ENCODE assay signal across 1 cellular context in genomic region chr12:68344126-68344525, GRCh38.
TF ChIP-seq lines count a peak whose summit lies in the region.

No MANE protein-coding gene starts in this region.

TF ChIP-seq in HepG2, 621 proteins besides CTCF, POLR2A, EP300 and RAD21 (continued from another document and continues in another):
- TF ChIP-seq, protein P1, sequence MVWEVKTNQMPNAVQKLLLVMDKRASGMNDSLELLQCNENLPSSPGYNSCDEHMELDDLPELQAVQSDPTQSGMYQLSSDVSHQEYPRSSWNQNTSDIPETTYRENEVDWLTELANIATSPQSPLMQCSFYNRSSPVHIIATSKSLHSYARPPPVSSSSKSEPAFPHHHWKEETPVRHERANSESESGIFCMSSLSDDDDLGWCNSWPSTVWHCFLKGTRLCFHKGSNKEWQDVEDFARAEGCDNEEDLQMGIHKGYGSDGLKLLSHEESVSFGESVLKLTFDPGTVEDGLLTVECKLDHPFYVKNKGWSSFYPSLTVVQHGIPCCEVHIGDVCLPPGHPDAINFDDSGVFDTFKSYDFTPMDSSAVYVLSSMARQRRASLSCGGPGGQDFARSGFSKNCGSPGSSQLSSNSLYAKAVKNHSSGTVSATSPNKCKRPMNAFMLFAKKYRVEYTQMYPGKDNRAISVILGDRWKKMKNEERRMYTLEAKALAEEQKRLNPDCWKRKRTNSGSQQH (CRISPR knock-in tag; IDR thresholded peaks at IDR 0.05; ENCODE audit: low read depth), result no peak
- TF ChIP-seq FOXK1 (CRISPR knock-in tag; IDR thresholded peaks at IDR 0.05; ENCODE audit: borderline replicate concordance, low read depth), result peak; percentile 49; the same call in 1 of the 2 replicates
- TF ChIP-seq ZNF335 (CRISPR knock-in tag; IDR thresholded peaks at IDR 0.05), result no peak
- TF ChIP-seq JUND (CRISPR knock-in tag; IDR thresholded peaks at IDR 0.05), result no peak
- TF ChIP-seq ZNF383 (CRISPR knock-in tag; IDR thresholded peaks at IDR 0.05; ENCODE audit: borderline replicate concordance), result no peak
- TF ChIP-seq, protein P2, sequence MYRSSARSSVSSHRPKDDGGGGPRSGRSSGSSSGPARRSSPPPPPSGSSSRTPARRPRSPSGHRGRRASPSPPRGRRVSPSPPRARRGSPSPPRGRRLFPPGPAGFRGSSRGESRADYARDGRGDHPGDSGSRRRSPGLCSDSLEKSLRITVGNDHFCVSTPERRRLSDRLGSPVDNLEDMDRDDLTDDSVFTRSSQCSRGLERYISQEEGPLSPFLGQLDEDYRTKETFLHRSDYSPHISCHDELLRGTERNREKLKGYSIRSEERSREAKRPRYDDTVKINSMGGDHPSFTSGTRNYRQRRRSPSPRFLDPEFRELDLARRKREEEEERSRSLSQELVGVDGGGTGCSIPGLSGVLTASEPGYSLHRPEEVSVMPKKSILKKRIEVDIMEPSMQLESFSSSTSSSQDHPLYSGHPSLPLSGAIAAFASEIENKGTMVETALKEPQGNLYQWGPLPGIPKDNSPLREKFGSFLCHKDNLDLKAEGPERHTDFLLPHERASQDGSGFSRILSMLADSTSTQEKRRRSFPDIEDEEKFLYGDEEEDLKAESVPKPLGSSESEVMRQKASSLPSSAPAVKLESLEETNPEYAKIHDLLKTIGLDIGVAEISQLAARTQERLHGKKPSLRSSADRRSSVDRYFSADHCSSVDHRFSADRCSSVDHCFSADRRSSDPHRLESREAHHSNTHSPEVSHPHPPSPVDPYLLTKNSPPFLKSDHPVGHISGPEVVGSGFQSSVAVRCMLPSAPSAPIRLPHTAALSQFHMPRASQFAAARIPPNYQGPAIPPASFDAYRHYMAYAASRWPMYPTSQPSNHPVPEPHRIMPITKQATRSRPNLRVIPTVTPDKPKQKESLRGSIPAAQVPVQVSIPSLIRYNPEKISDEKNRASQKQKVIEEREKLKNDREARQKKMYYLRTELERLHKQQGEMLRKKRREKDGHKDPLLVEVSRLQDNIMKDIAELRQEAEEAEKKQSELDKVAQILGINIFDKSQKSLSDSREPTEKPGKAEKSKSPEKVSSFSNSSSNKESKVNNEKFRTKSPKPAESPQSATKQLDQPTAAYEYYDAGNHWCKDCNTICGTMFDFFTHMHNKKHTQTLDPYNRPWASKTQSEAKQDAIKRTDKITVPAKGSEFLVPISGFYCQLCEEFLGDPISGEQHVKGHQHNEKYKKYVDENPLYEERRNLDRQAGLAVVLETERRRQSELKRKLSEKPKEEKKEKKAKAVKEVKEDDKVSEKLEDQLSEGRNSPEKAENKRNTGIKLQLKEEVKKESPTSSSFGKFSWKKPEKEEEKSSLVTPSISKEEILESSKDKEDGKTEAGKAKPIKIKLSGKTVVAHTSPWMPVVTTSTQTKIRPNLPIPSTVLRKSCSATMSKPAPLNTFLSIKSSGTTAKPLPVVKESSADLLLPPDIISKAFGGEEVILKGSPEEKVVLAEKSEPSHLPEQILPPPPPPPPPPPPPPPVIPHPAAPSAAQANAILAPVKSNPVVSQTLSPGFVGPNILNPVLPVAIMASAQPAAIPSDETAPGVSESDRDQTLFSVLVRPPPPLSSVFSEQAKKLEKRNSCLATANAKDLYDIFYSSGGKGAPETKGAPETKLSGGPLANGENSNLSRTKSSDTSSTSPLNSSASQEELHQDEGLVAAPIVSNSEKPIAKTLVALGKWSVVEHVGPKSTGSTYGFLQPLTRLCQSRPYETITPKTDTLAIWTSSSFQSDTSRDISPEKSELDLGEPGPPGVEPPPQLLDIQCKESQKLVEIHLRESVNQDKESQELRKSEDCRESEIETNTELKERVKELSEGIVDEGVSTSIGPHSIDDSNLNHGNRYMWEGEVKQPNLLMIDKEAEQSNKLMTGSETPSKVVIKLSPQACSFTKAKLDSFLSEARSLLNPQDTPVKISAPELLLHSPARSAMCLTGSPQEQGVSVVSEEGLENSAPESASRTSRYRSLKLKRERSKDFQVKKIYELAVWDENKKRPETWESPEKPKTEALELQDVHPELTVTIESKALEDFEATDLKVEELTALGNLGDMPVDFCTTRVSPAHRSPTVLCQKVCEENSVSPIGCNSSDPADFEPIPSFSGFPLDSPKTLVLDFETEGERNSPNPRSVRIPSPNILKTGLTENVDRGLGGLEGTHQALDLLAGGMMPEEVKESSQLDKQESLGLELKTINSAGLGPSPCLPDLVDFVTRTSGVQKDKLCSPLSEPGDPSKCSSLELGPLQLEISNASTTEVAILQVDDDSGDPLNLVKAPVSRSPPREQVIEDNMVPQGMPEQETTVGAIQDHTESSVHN (CRISPR knock-in tag; IDR thresholded peaks at IDR 0.05), result no peak
- no peak for TF ChIP-seq NFE2 (CRISPR knock-in tag; IDR thresholded peaks at IDR 0.05)
- TF ChIP-seq PBX2 (CRISPR knock-in tag; IDR thresholded peaks at IDR 0.05), result no peak
- TF ChIP-seq TRIM24 (CRISPR knock-in tag; IDR thresholded peaks at IDR 0.05), result 0 out of 2 replicates have a peak, but pooled peaks have one; percentile 57
- no peak for TF ChIP-seq ZNF431 (CRISPR knock-in tag; IDR thresholded peaks at IDR 0.05; ENCODE audit: borderline replicate concordance, low read depth)
- TF ChIP-seq NONO (IDR thresholded peaks at IDR 0.05), result no peak
- TF ChIP-seq NONO (CRISPR knock-in tag; conservative IDR thresholded peaks at IDR 0.05), result no peak; the same call in 1 of the 2 replicates
- TF ChIP-seq ZNF816 (CRISPR knock-in tag; IDR thresholded peaks at IDR 0.05; ENCODE audit: borderline replicate concordance), result no peak
- no peak for TF ChIP-seq ELF4 (CRISPR knock-in tag; IDR thresholded peaks at IDR 0.05; ENCODE audit: borderline replicate concordance)
- TF ChIP-seq ZNF232 (CRISPR knock-in tag; IDR thresholded peaks at IDR 0.05; ENCODE audit: borderline replicate concordance), result no peak
- TF ChIP-seq GABPA (IDR thresholded peaks at IDR 0.05; ENCODE audit: low read depth, low read length), result no peak
- no peak for TF ChIP-seq GABPA (CRISPR knock-in tag; IDR thresholded peaks at IDR 0.05; ENCODE audit: low read depth)
- no peak for TF ChIP-seq NFE2L1 (CRISPR knock-in tag; IDR thresholded peaks at IDR 0.05; ENCODE audit: borderline replicate concordance)
- TF ChIP-seq ZNF331 (CRISPR knock-in tag; IDR thresholded peaks at IDR 0.05), result peak; percentile 66; the same call in 1 of the 2 replicates
- no peak for TF ChIP-seq SNAI1 (CRISPR knock-in tag; IDR thresholded peaks at IDR 0.05; ENCODE audit: borderline replicate concordance)
- TF ChIP-seq HOXA9 (CRISPR knock-in tag; IDR thresholded peaks at IDR 0.05; ENCODE audit: borderline replicate concordance), result no peak
- TF ChIP-seq ELK4 (CRISPR knock-in tag; IDR thresholded peaks at IDR 0.05; ENCODE audit: borderline replicate concordance), result no peak
- no peak for TF ChIP-seq ZNF230 (CRISPR knock-in tag; IDR thresholded peaks at IDR 0.05)
- no peak for TF ChIP-seq ZIK1 (CRISPR knock-in tag; IDR thresholded peaks at IDR 0.05; ENCODE audit: borderline replicate concordance, low read depth)
- TF ChIP-seq TAF15 (IDR thresholded peaks at IDR 0.05; ENCODE audit: low read depth, low read length, poor library complexity, severe bottlenecking), result no peak
- no peak for TF ChIP-seq ZNF724P (CRISPR knock-in tag; IDR thresholded peaks at IDR 0.05; ENCODE audit: borderline replicate concordance)
- no peak for TF ChIP-seq ATRX (CRISPR knock-in tag; IDR thresholded peaks at IDR 0.05; ENCODE audit: borderline replicate concordance)
- TF ChIP-seq SIN3B (IDR thresholded peaks at IDR 0.05; ENCODE audit: low read length), result no peak
- no peak for TF ChIP-seq ZNF33B (CRISPR knock-in tag; IDR thresholded peaks at IDR 0.05)
- peak; percentile 45; the same call in 1 of the 2 replicates for TF ChIP-seq NFIC (IDR thresholded peaks at IDR 0.05; ENCODE audit: low read length)
- TF ChIP-seq, protein P3, sequence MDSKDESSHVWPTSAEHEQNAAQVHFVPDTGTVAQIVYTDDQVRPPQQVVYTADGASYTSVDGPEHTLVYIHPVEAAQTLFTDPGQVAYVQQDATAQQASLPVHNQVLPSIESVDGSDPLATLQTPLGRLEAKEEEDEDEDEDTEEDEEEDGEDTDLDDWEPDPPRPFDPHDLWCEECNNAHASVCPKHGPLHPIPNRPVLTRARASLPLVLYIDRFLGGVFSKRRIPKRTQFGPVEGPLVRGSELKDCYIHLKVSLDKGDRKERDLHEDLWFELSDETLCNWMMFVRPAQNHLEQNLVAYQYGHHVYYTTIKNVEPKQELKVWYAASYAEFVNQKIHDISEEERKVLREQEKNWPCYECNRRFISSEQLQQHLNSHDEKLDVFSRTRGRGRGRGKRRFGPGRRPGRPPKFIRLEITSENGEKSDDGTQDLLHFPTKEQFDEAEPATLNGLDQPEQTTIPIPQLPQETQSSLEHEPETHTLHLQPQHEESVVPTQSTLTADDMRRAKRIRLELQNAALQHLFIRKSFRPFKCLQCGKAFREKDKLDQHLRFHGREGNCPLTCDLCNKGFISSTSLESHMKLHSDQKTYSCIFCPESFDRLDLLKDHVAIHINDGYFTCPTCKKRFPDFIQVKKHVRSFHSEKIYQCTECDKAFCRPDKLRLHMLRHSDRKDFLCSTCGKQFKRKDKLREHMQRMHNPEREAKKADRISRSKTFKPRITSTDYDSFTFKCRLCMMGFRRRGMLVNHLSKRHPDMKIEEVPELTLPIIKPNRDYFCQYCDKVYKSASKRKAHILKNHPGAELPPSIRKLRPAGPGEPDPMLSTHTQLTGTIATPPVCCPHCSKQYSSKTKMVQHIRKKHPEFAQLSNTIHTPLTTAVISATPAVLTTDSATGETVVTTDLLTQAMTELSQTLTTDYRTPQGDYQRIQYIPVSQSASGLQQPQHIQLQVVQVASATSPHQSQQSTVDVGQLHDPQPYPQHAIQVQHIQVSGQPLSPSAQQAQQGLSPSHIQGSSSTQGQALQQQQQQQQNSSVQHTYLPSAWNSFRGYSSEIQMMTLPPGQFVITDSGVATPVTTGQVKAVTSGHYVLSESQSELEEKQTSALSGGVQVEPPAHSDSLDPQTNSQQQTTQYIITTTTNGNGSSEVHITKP (CRISPR knock-in tag; IDR thresholded peaks at IDR 0.05; ENCODE audit: low read depth), result no peak
- TF ChIP-seq, protein P4, sequence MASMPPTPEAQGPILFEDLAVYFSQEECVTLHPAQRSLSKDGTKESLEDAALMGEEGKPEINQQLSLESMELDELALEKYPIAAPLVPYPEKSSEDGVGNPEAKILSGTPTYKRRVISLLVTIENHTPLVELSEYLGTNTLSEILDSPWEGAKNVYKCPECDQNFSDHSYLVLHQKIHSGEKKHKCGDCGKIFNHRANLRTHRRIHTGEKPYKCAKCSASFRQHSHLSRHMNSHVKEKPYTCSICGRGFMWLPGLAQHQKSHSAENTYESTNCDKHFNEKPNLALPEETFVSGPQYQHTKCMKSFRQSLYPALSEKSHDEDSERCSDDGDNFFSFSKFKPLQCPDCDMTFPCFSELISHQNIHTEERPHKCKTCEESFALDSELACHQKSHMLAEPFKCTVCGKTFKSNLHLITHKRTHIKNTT (CRISPR knock-in tag; IDR thresholded peaks at IDR 0.05), result no peak
- no peak for TF ChIP-seq HNRNPL (IDR thresholded peaks at IDR 0.05; ENCODE audit: low read depth, low read length)
- peak; percentile 100 for TF ChIP-seq TEAD3 (CRISPR knock-in tag; optimal IDR thresholded peaks at IDR 0.05; ENCODE audit: borderline replicate concordance)
- TF ChIP-seq FOXC1 (CRISPR knock-in tag; IDR thresholded peaks at IDR 0.05; ENCODE audit: borderline replicate concordance), result no peak
- TF ChIP-seq ZNF225 (CRISPR knock-in tag; IDR thresholded peaks at IDR 0.05), result no peak
- no peak for TF ChIP-seq POGZ (CRISPR knock-in tag; IDR thresholded peaks at IDR 0.05)
- no peak for TF ChIP-seq ZNF83 (CRISPR knock-in tag; IDR thresholded peaks at IDR 0.05; ENCODE audit: borderline replicate concordance)
- 0 out of 2 replicates have a peak, but pooled peaks have one; percentile 40 for TF ChIP-seq REPIN1 (CRISPR knock-in tag; IDR thresholded peaks at IDR 0.05; ENCODE audit: borderline replicate concordance, low read depth)
- no peak for TF ChIP-seq POLR2AphosphoS5 (IDR thresholded peaks at IDR 0.05; ENCODE audit: low read depth, low read length)
- no peak for TF ChIP-seq HNRNPUL1 (IDR thresholded peaks at IDR 0.05; ENCODE audit: low read depth, low read length)
- TF ChIP-seq ZNF234 (CRISPR knock-in tag; conservative IDR thresholded peaks at IDR 0.05), result no peak
- peak; percentile 88; the same call in 1 of the 2 replicates for TF ChIP-seq ZMYM2 (CRISPR knock-in tag; IDR thresholded peaks at IDR 0.05)
- no peak for TF ChIP-seq RORA (CRISPR knock-in tag; IDR thresholded peaks at IDR 0.05)
- no peak for TF ChIP-seq POLR2AphosphoS2 (IDR thresholded peaks at IDR 0.05; ENCODE audit: low read depth, low read length)
- TF ChIP-seq NCOA1 (CRISPR knock-in tag; IDR thresholded peaks at IDR 0.05), result no peak
- TF ChIP-seq ZC3H4 (CRISPR knock-in tag; IDR thresholded peaks at IDR 0.05; ENCODE audit: borderline replicate concordance), result no peak
- TF ChIP-seq FOXO1 (CRISPR knock-in tag; IDR thresholded peaks at IDR 0.05), result peak; percentile 83
- TF ChIP-seq ZMYM3 (CRISPR knock-in tag; IDR thresholded peaks at IDR 0.05), result peak; percentile 77
- no peak for TF ChIP-seq ZNF562 (CRISPR knock-in tag; IDR thresholded peaks at IDR 0.05; ENCODE audit: borderline replicate concordance)
- no peak for TF ChIP-seq ZFP90 (CRISPR knock-in tag; IDR thresholded peaks at IDR 0.05; ENCODE audit: borderline replicate concordance)
- TF ChIP-seq, protein P5, sequence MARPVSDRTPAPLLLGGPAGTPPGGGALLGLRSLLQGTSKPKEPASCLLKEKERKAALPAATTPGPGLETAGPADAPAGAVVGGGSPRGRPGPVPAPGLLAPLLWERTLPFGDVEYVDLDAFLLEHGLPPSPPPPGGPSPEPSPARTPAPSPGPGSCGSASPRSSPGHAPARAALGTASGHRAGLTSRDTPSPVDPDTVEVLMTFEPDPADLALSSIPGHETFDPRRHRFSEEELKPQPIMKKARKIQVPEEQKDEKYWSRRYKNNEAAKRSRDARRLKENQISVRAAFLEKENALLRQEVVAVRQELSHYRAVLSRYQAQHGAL (CRISPR knock-in tag; IDR thresholded peaks at IDR 0.05; ENCODE audit: not compliant biosample characterization), result no peak
- TF ChIP-seq NFATC3 (CRISPR knock-in tag; IDR thresholded peaks at IDR 0.05), result no peak
- no peak for TF ChIP-seq ATAD3A (CRISPR knock-in tag; IDR thresholded peaks at IDR 0.05)
